In the genomic region with DNA sequence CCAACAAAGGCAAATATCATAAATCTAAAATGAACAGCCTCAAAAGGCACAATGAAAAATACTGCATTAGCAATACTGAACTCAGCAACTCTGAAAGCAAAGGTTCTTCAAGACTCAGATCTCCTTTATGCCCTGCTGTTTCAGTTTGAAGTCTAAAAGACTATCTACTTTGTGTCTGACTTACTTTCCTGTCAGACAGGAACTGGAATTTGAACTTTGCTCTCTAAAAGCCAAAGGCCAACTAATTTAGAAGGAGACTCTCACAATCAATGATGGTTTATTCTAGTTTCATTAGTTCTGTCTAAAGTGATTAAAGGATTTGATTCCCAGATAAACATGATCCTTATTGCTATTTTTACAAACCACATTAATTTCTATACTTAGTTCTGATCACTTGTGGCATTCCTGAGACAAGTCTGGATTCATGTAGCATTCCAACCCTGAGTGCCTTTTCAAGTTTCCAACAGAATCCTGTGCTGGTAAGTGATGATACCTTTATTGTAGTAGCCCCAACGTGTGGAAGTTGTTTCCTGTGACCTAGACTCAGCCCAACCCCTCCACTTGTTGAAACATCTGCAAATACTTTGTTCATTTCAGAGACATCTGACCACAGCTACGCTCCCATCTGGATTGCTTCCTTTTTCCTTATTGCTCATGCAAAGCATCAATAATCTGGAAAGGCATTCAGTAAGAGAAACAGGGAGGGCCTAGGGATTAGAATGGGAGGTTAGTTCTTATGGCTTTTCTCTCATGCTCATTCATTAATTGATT, we compare ENCODE assay signal across 12 cellular contexts. TPM values are rescaled to one million over a fixed set of nuclear protein-coding genes. Genes with fewer than 3 reads are reported as not detected.
A peak's percentile ranks its signal among the peaks of the same experiment; 100 is the strongest.
DNase-seq lines count a peak whose midpoint lies in the region; ATAC-seq, FAIRE-seq and TF ChIP-seq lines count a peak whose summit lies in the region.
"Had no signal": no experiment of that assay in that cellular context is flagged by ENCODE, and none has a peak within 500 bp of the region (broad histone marks: within the 10 kb centered on the region; RNA-seq: fewer than 3 reads in every experiment).

No MANE protein-coding gene starts in this region.

- no peak overlapping the region for H3K4me2 ChIP-seq in HepG2 (ENCODE audit: low read depth, low read length)

- TF ChIP-seq EP300 in HepG2 (IDR thresholded peaks at IDR 0.05; ENCODE audit: low read depth in 2 of 2, low read length in 2 of 2), result no peak
- no peak for TF ChIP-seq EP300 in HepG2 (CRISPR knock-in tag; IDR thresholded peaks at IDR 0.05; ENCODE audit: borderline replicate concordance)

- peak overlapping the region; percentile 5 for H3K4me3 Mint-ChIP-seq in T-helper 1 cell treated with Interleukin-12 subunit alpha and Interleukin-12 subunit beta and Interleukin-4 antibody, amounts not matched to agents 30 μg/mL and 1 μg/mL, for 36 hours
- H3K4me3 Mint-ChIP-seq in type B pancreatic cell, result no peak overlapping the region
- no peak overlapping the region for H3K4me3 Mint-ChIP-seq in activated CD8-positive, alpha-beta memory T cell treated with anti-CD3 and anti-CD28 coated beads, Interleukin-2, amount 10 ng/mL, durations not matched to agents 7 days and 5 days

- no peak overlapping the region for H3K9ac ChIP-seq in HepG2 (ENCODE audit: insufficient read depth, low read depth, low read length)

- WGBS in HepG2 (ENCODE audit: low lambda C conversion rate), result 45% methylated on average over 2 of the region's 2 CpGs
- WGBS in right lobe of liver (ENCODE audit: insufficient coverage, low coverage, low lambda C conversion rate, missing lambda C conversion rate), result 45% methylated on average over 2 of the region's 2 CpGs

- peaks cover 27% of the 10 kb centered on the region for H3K36me3 Mint-ChIP-seq in T-helper 1 cell treated with Interleukin-12 subunit alpha and Interleukin-12 subunit beta and Interleukin-4 antibody, amounts not matched to agents 30 μg/mL and 1 μg/mL, for 36 hours (ENCODE audit: low read depth)
- no peaks in the 10 kb centered on the region for H3K36me3 Mint-ChIP-seq in type B pancreatic cell
- H3K36me3 Mint-ChIP-seq in activated CD8-positive, alpha-beta memory T cell treated with anti-CD3 and anti-CD28 coated beads, Interleukin-2, amount 10 ng/mL, durations not matched to agents 7 days and 5 days, result peaks cover 28% of the 10 kb centered on the region

- H3K27ac ChIP-seq in HepG2 (ENCODE audit: extremely low read length, insufficient read depth, low read length) (no peak overlapping the region), right lobe of liver (peak overlapping the region in 1 of 3 donors; percentile 71)

- H3K4me1 ChIP-seq in HepG2 (ENCODE audit: insufficient read depth, low read length), result peaks cover 25% of the 10 kb centered on the region
- H3K4me1 ChIP-seq in right lobe of liver, result peaks cover 0 to 43% (median 5%) of the 10 kb centered on the region in 4 donors
- H3K4me1 ChIP-seq: BE2C had no signal

- CTCF ChIA-PET in HepG2 (lab: Yijun Ruan, JAX; ENCODE audit: low intra/inter-chr PET ratio, low total read pairs), result no interaction called here
- CTCF ChIA-PET in activated CD8-positive, alpha-beta memory T cell treated with anti-CD3 and anti-CD28 coated beads, Interleukin-2, amount 10 ng/mL, durations not matched to agents 7 days and 5 days (lab: Charles Lee), result no interaction called here

- H3K9me3 ChIP-seq in HepG2 (ENCODE audit: low read length), result no peaks in the 10 kb centered on the region
- no peaks in the 10 kb centered on the region for H3K9me3 ChIP-seq in right lobe of liver
- H3K9me3 ChIP-seq: tibial nerve had no signal

- H3K27me3 ChIP-seq in HepG2 (ENCODE audit: control insufficient read depth in 1 of 2, insufficient read depth in 2 of 2, low read length in 2 of 2) (no peaks in the 10 kb centered on the region), right lobe of liver (no peaks in the 10 kb centered on the region)
- H3K27me3 ChIP-seq: tibial nerve had no signal

- intact Hi-C loops in HepG2 (cut with micrococcal nuclease; ENCODE audit: unreplicated experiment), result loop anchor here (5.0 to 10.0 kb wide), 2 partner anchors 274 to 326 kb away; no protein-coding TSS in a partner anchor
- intact Hi-C loops in right lobe of liver (cut with DNase I), result loop anchor here in 1 of 2 donors (10.0 kb wide), 1 partner anchor 274 kb away; no protein-coding TSS in a partner anchor

- BruUV-seq in HepG2 (replicated peaks; lab: Mats Ljungman, UMichigan), result no TSS peak

- TF ChIP-seq CTCF in HepG2 (CRISPR knock-in tag; IDR thresholded peaks at IDR 0.05) (no peak), right lobe of liver (IDR thresholded peaks at IDR 0.05) (no peak), type B pancreatic cell (conservative IDR thresholded peaks at IDR 0.05) (no peak)

- no peak for TF ChIP-seq RAD21 in HepG2 (CRISPR knock-in tag; IDR thresholded peaks at IDR 0.05)

- ATAC-seq in HepG2 (no peak), right lobe of liver (no peak)
- no peak for ATAC-seq in activated CD8-positive, alpha-beta memory T cell treated with anti-CD3 and anti-CD28 coated beads, Interleukin-2, amount 10 ng/mL, durations not matched to agents 7 days and 5 days

- H3K27me3 Mint-ChIP-seq in T-helper 1 cell treated with Interleukin-12 subunit alpha and Interleukin-12 subunit beta and Interleukin-4 antibody, amounts not matched to agents 30 μg/mL and 1 μg/mL, for 36 hours (ENCODE audit: low read depth), result no peaks in the 10 kb centered on the region
- H3K27me3 Mint-ChIP-seq in type B pancreatic cell, result peaks cover 10% of the 10 kb centered on the region
- H3K27me3 Mint-ChIP-seq in activated CD8-positive, alpha-beta memory T cell treated with anti-CD3 and anti-CD28 coated beads, Interleukin-2, amount 10 ng/mL, durations not matched to agents 7 days and 5 days, result no peaks in the 10 kb centered on the region

- no peaks in the 10 kb centered on the region for H3K79me2 ChIP-seq in HepG2 (ENCODE audit: insufficient read depth, low read length)

- H3K4me3 ChIP-seq in HepG2 (replicated peaks in 1 of 3; ENCODE audit: insufficient read depth in 1 of 3, low read depth in 2 of 3, low read length in 3 of 3), result no peak overlapping the region
- no peak overlapping the region for H3K4me3 ChIP-seq in right lobe of liver
- H3K4me3 ChIP-seq: tibial nerve had no signal

- peaks cover 51% of the 10 kb centered on the region for H3K4me1 Mint-ChIP-seq in T-helper 1 cell treated with Interleukin-12 subunit alpha and Interleukin-12 subunit beta and Interleukin-4 antibody, amounts not matched to agents 30 μg/mL and 1 μg/mL, for 36 hours (ENCODE audit: low read depth)
- H3K4me1 Mint-ChIP-seq in type B pancreatic cell (ENCODE audit: unreplicated experiment), result peaks cover 37% of the 10 kb centered on the region
- H3K4me1 Mint-ChIP-seq in activated CD8-positive, alpha-beta memory T cell treated with anti-CD3 and anti-CD28 coated beads, Interleukin-2, amount 10 ng/mL, durations not matched to agents 7 days and 5 days, result peaks cover 38% of the 10 kb centered on the region

- H2AFZ ChIP-seq in HepG2 (ENCODE audit: low read length), result no peak overlapping the region

- TF ChIP-seq POLR2A in HepG2 (IDR thresholded peaks at IDR 0.05; ENCODE audit: insufficient read depth in 1 of 2, low read depth in 2 of 2, low read length in 2 of 2) (no peak), right lobe of liver (IDR thresholded peaks at IDR 0.05) (no peak)

- H3K36me3 ChIP-seq in HepG2 (replicated peaks in 1 of 2; ENCODE audit: control insufficient read depth in 1 of 2, insufficient read depth in 2 of 2, low read length in 2 of 2), result no peaks in the 10 kb centered on the region
- no peaks in the 10 kb centered on the region for H3K36me3 ChIP-seq in right lobe of liver
- H3K36me3 ChIP-seq: BE2C, tibial nerve had no signal

- in situ Hi-C loops in HepG2 (cut with HindIII; ENCODE audit: extremely low pct_ligation_motif_present, low pct_unique_long_range_greater_than_20kb), result no loop called here

- no peaks in the 10 kb centered on the region for H4K20me1 ChIP-seq in HepG2 (ENCODE audit: insufficient read depth, low read length)

- POLR2A ChIA-PET in HepG2 (lab: Yijun Ruan, JAX), result no interaction called here

- H3K9me3 Mint-ChIP-seq in T-helper 1 cell treated with Interleukin-12 subunit alpha and Interleukin-12 subunit beta and Interleukin-4 antibody, amounts not matched to agents 30 μg/mL and 1 μg/mL, for 36 hours, result no peaks in the 10 kb centered on the region
- H3K9me3 Mint-ChIP-seq in type B pancreatic cell, result no peaks in the 10 kb centered on the region
- no peaks in the 10 kb centered on the region for H3K9me3 Mint-ChIP-seq in activated CD8-positive, alpha-beta memory T cell treated with anti-CD3 and anti-CD28 coated beads, Interleukin-2, amount 10 ng/mL, durations not matched to agents 7 days and 5 days (ENCODE audit: low read depth)

- no peak for DNase-seq in HepG2 (ENCODE audit: low spot score)
- DNase-seq in right lobe of liver, result no peak
- DNase-seq in fibroblast of peridontal ligament (ENCODE audit: extremely low read depth), result peak; percentile 88
- DNase-seq in type B pancreatic cell (ENCODE audit: extremely low spot score, unreplicated experiment), result no peak
- no peak for DNase-seq in activated naive CD4-positive, alpha-beta T cell treated with Interleukin-2 at 50 U/mL for 16 hours
- DNase-seq in activated CD8-positive, alpha-beta memory T cell treated with anti-CD3 and anti-CD28 coated beads, Interleukin-2, amount 10 ng/mL, durations not matched to agents 7 days and 5 days, result no peak
- no peak for DNase-seq in putamen (ENCODE audit: low spot score)
- DNase-seq: activated CD8-positive, alpha-beta memory T cell treated with anti-CD3 and anti-CD28 coated beads for 24 hours; BE2C; NCI-H446 treated with DMSO at 0.1 percent for 48 hours had no signal

- H3K27ac Mint-ChIP-seq in T-helper 1 cell treated with Interleukin-12 subunit alpha and Interleukin-12 subunit beta and Interleukin-4 antibody, amounts not matched to agents 30 μg/mL and 1 μg/mL, for 36 hours, result peak overlapping the region; percentile 36
- peak overlapping the region; percentile 57 for H3K27ac Mint-ChIP-seq in type B pancreatic cell
- no peak overlapping the region for H3K27ac Mint-ChIP-seq in activated CD8-positive, alpha-beta memory T cell treated with anti-CD3 and anti-CD28 coated beads, Interleukin-2, amount 10 ng/mL, durations not matched to agents 7 days and 5 days

- FAIRE-seq in HepG2 (lab: Jason Lieb, UNC), result no peak

RNA-seq across cellular contexts. Expression of gene LEKR1, which starts 14.9 kb away (rescaled TPM):
- total RNA-seq in HepG2 (2016; rRNA removed; fragmentation: Illumina TruSeq; extraction: Trizol) (0.91 and 1.5 TPM in 2 replicates), right lobe of liver (1 to 10 TPM in 1 of 6 experiments, under 1 TPM in 3, not detected in 2; 0.49 to 1.4 (median 0.74) TPM), type B pancreatic cell (ENCODE audit: low replicate concordance) (1.6 and 4.2 TPM in 2 replicates)
- total RNA-seq in HepG2 (2016; cell fraction: cytosol; rRNA removed; fragmentation: Illumina TruSeq; extraction: Trizol; ENCODE audit: low read depth), result 0.61 and 0.79 TPM in 2 replicates
- total RNA-seq in HepG2 (2016; cell fraction: insoluble cytoplasmic fraction; rRNA removed; fragmentation: Illumina TruSeq; extraction: Trizol), result 0.17 and 0.33 TPM in 2 replicates
- total RNA-seq in HepG2 (2016; cell fraction: membrane; rRNA removed; fragmentation: Illumina TruSeq; extraction: Trizol), result 0.22 and 0.62 TPM in 2 replicates
- 2.9 TPM in 2 replicates for total RNA-seq in HepG2 (2016; cell fraction: nucleus; rRNA removed; fragmentation: Illumina TruSeq; extraction: Trizol)
- polyA plus RNA-seq in HepG2 (2011; rRNA removed), result 0.39 and 0.49 TPM in 2 replicates
- 0.04 and 0.42 TPM in 2 replicates for polyA plus RNA-seq in HepG2 (2011; cell fraction: cytosol; rRNA removed)
- polyA plus RNA-seq in HepG2 (2011; cell fraction: nucleus; rRNA removed), result 0.14 and 0.33 TPM in 2 replicates
- 0.25 and 0.63 TPM in 2 replicates for polyA plus RNA-seq in HepG2 (2012)
- 0.61 and 0.87 TPM in 2 replicates for polyA plus RNA-seq in HepG2 (2016; cell fraction: cytosol; fragmentation: Illumina TruSeq; extraction: Trizol; ENCODE audit: low read depth)
- 0.84 and 1.2 TPM in 2 replicates for polyA plus RNA-seq in HepG2 (2016; cell fraction: insoluble cytoplasmic fraction; fragmentation: Illumina TruSeq; extraction: Trizol; ENCODE audit: low read depth)
- 0.22 and 0.51 TPM in 2 replicates for polyA plus RNA-seq in HepG2 (2016; cell fraction: membrane; fragmentation: Illumina TruSeq; extraction: Trizol; ENCODE audit: low read depth)
- polyA plus RNA-seq in HepG2 (2016; cell fraction: nucleus; fragmentation: Illumina TruSeq; extraction: Trizol; ENCODE audit: insufficient read depth, low read depth), result 0.47 TPM in 1 of 2 replicates, not detected in the other
- 0.18 and 1.6 TPM in 2 replicates for polyA minus RNA-seq in HepG2 (2011; rRNA and poly(A)+ RNA removed; ENCODE audit: low replicate concordance)
- polyA minus RNA-seq in HepG2 (2011; cell fraction: cytosol; rRNA and poly(A)+ RNA removed), result not detected in 2 replicates
- polyA minus RNA-seq in HepG2 (2011; cell fraction: nucleus; rRNA and poly(A)+ RNA removed), result 3.3 and 3.9 TPM in 2 replicates
- total RNA-seq in activated CD8-positive, alpha-beta memory T cell treated with anti-CD3 and anti-CD28 coated beads, Interleukin-2, amount 10 ng/mL, durations not matched to agents 7 days and 5 days, result 1 to 10 TPM in 1 of 2 experiments, under 1 TPM in 1; 0.76 to 1.1 TPM
